1 cellular context compared by ENCODE assay signal in genomic region chr11:2555376-2555775, GRCh38.
TF ChIP-seq lines count a peak whose summit lies in the region.

No MANE protein-coding gene starts in this region.

TF ChIP-seq in GM23338, 12 proteins besides CTCF, POLR2A, EP300 and RAD21 (continued from another document):
- TF ChIP-seq, protein P1, sequence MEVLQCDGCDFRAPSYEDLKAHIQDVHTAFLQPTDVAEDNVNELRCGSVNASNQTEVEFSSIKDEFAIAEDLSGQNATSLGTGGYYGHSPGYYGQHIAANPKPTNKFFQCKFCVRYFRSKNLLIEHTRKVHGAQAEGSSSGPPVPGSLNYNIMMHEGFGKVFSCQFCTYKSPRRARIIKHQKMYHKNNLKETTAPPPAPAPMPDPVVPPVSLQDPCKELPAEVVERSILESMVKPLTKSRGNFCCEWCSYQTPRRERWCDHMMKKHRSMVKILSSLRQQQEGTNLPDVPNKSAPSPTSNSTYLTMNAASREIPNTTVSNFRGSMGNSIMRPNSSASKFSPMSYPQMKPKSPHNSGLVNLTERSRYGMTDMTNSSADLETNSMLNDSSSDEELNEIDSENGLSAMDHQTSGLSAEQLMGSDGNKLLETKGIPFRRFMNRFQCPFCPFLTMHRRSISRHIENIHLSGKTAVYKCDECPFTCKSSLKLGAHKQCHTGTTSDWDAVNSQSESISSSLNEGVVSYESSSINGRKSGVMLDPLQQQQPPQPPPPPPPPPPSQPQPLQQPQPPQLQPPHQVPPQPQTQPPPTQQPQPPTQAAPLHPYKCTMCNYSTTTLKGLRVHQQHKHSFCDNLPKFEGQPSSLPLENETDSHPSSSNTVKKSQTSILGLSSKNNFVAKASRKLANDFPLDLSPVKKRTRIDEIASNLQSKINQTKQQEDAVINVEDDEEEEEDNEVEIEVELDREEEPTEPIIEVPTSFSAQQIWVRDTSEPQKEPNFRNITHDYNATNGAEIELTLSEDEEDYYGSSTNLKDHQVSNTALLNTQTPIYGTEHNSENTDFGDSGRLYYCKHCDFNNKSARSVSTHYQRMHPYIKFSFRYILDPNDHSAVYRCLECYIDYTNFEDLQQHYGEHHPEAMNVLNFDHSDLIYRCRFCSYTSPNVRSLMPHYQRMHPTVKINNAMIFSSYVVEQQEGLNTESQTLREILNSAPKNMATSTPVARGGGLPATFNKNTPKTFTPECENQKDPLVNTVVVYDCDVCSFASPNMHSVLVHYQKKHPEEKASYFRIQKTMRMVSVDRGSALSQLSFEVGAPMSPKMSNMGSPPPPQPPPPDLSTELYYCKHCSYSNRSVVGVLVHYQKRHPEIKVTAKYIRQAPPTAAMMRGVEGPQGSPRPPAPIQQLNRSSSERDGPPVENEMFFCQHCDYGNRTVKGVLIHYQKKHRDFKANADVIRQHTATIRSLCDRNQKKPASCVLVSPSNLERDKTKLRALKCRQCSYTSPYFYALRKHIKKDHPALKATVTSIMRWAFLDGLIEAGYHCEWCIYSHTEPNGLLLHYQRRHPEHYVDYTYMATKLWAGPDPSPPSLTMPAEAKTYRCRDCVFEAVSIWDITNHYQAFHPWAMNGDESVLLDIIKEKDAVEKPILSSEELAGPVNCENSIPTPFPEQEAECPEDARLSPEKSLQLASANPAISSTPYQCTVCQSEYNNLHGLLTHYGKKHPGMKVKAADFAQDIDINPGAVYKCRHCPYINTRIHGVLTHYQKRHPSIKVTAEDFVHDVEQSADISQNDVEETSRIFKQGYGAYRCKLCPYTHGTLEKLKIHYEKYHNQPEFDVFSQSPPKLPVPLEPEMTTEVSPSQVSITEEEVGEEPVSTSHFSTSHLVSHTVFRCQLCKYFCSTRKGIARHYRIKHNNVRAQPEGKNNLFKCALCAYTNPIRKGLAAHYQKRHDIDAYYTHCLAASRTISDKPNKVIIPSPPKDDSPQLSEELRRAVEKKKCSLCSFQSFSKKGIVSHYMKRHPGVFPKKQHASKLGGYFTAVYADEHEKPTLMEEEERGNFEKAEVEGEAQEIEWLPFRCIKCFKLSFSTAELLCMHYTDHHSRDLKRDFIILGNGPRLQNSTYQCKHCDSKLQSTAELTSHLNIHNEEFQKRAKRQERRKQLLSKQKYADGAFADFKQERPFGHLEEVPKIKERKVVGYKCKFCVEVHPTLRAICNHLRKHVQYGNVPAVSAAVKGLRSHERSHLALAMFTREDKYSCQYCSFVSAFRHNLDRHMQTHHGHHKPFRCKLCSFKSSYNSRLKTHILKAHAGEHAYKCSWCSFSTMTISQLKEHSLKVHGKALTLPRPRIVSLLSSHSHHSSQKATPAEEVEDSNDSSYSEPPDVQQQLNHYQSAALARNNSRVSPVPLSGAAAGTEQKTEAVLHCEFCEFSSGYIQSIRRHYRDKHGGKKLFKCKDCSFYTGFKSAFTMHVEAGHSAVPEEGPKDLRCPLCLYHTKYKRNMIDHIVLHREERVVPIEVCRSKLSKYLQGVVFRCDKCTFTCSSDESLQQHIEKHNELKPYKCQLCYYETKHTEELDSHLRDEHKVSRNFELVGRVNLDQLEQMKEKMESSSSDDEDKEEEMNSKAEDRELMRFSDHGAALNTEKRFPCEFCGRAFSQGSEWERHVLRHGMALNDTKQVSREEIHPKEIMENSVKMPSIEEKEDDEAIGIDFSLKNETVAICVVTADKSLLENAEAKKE (CRISPR knock-in tag; IDR thresholded peaks at IDR 0.05): no peak
- no peak for TF ChIP-seq STAT1 (IDR thresholded peaks at IDR 0.05; ENCODE audit: unreplicated experiment)
- no peak for TF ChIP-seq ZNF331 (CRISPR knock-in tag; IDR thresholded peaks at IDR 0.05; ENCODE audit: low read depth)
